ENCODE assay signal across 9 cellular contexts in the genomic region with DNA sequence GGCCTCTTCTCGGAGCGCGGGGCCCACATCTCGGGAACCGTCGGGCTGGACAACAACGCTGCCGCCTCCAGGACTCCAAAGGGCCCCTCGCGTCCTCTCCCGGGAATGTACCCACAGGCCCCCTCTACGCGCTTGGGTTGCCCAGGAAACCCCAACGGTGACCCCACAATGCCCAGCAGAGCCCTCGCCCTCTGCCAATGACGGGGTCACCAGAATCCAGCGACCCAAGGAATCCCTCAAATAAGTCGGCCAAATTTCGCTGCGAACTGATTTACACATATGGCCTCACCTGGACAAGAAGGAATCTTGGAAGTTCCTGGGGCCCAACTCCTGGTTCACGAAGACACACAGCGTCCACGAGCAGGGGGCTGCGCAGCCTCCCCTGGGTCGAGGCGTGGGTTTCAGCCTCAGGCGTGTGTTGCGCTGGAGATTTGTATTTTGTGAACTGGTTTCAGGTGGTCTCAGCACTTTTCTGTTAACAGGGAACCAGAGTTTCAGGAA.
A peak's percentile ranks its signal among the peaks of the same experiment; 100 is the strongest.
DNase-seq lines count a peak whose midpoint lies in the region; ATAC-seq and TF ChIP-seq lines count a peak whose summit lies in the region.
"Had no signal": no experiment of that assay in that cellular context is flagged by ENCODE, and none has a peak within 500 bp of the region (broad histone marks: within the 10 kb centered on the region; RNA-seq: fewer than 3 reads in every experiment).

No MANE protein-coding gene starts in this region.

- TF ChIP-seq CTCF in HFFc6 (IDR thresholded peaks at IDR 0.05) = no peak

- H3K9me3 Mint-ChIP-seq in HFFc6 = peaks cover 11% of the 10 kb centered on the region
- no peaks in the 10 kb centered on the region for H3K9me3 Mint-ChIP-seq in activated CD8-positive, alpha-beta T cell treated with anti-CD3 and anti-CD28 coated beads, Interleukin-2, amount 10 ng/mL, durations not matched to agents 7 days and 5 days (ENCODE audit: insufficient read depth)

- H3K36me3 ChIP-seq in skeletal muscle tissue (ENCODE audit: control insufficient read depth in 3 of 3, insufficient read depth in 3 of 3, low read length in 3 of 3) = no peaks in the 10 kb centered on the region

- peaks cover 5% of the 10 kb centered on the region for H3K9me3 ChIP-seq in iPS-18c (ENCODE audit: control insufficient read depth, insufficient read depth, low read length)
- H3K9me3 ChIP-seq in skeletal muscle tissue (ENCODE audit: control insufficient read depth in 3 of 3, low read length in 3 of 3) = no peaks in the 10 kb centered on the region

- H3K4me1 Mint-ChIP-seq in HFFc6 (ENCODE audit: low read depth) = peaks cover 11% of the 10 kb centered on the region; the same call in 1 of the 2 replicates
- peaks cover 32% of the 10 kb centered on the region for H3K4me1 Mint-ChIP-seq in activated CD8-positive, alpha-beta T cell treated with anti-CD3 and anti-CD28 coated beads, Interleukin-2, amount 10 ng/mL, durations not matched to agents 7 days and 5 days (ENCODE audit: low read depth)

- H3K27me3 ChIP-seq in skeletal muscle tissue (ENCODE audit: control insufficient read depth in 3 of 3, insufficient read depth in 3 of 3, low read length in 3 of 3) = no peaks in the 10 kb centered on the region

- H3K27ac Mint-ChIP-seq in HFFc6 = no peak overlapping the region
- no peak overlapping the region for H3K27ac Mint-ChIP-seq in activated CD8-positive, alpha-beta T cell treated with anti-CD3 and anti-CD28 coated beads, Interleukin-2, amount 10 ng/mL, durations not matched to agents 7 days and 5 days

- peak overlapping the region; percentile 66 for H3K4me3 Mint-ChIP-seq in HFFc6
- peak overlapping the region; percentile 69 for H3K4me3 Mint-ChIP-seq in activated CD8-positive, alpha-beta T cell treated with anti-CD3 and anti-CD28 coated beads, Interleukin-2, amount 10 ng/mL, durations not matched to agents 7 days and 5 days

- POLR2A ChIA-PET in activated CD8-positive, alpha-beta T cell treated with anti-CD3 and anti-CD28 coated beads, Interleukin-2, amount 10 ng/mL, durations not matched to agents 7 days and 5 days (lab: Charles Lee) = no interaction called here

- DNase-seq in HFFc6 (no peak), occipital lobe (lab: John Stamatoyannopoulos, UW) (no peak), NCI-H510A treated with DMSO at 0.1 percent for 48 hours (lab: John Stamatoyannopoulos, UW) (no peak), superior temporal gyrus (ENCODE audit: extremely low spot score) (no peak)
- DNase-seq in activated CD8-positive, alpha-beta T cell treated with anti-CD3 and anti-CD28 coated beads, Interleukin-2, amount 10 ng/mL, durations not matched to agents 7 days and 5 days = no peak
- DNase-seq: cortex of kidney had no signal

- peak overlapping the region in 2 of 3 donors; percentile 33 to 79 for H3K9ac ChIP-seq in skeletal muscle tissue (ENCODE audit: low read depth in 1 of 3, low read length in 3 of 3)

- no peak for ATAC-seq in activated CD8-positive, alpha-beta T cell treated with anti-CD3 and anti-CD28 coated beads, Interleukin-2, amount 10 ng/mL, durations not matched to agents 7 days and 5 days
- ATAC-seq in GM21737 (IDR thresholded peaks at IDR 0.05; ENCODE audit: unreplicated experiment) = no peak

- H3K36me3 Mint-ChIP-seq in HFFc6 (ENCODE audit: low read depth) = peaks cover 10% of the 10 kb centered on the region
- H3K36me3 Mint-ChIP-seq in activated CD8-positive, alpha-beta T cell treated with anti-CD3 and anti-CD28 coated beads, Interleukin-2, amount 10 ng/mL, durations not matched to agents 7 days and 5 days (ENCODE audit: low read depth) = peaks cover 3% of the 10 kb centered on the region

- CTCF ChIA-PET in activated CD8-positive, alpha-beta T cell treated with anti-CD3 and anti-CD28 coated beads, Interleukin-2, amount 10 ng/mL, durations not matched to agents 7 days and 5 days (lab: Charles Lee) = interaction anchor here (1.0 kb wide), 1 partner anchor 71 kb away, joined by 3 read pairs; no protein-coding TSS in a partner anchor

- no peak overlapping the region for H3K27ac ChIP-seq in skeletal muscle tissue (ENCODE audit: low read depth, low read length)

- peaks cover 2 to 6% (median 5%) of the 10 kb centered on the region in 3 donors for H3K4me1 ChIP-seq in skeletal muscle tissue (ENCODE audit: control insufficient read depth in 3 of 3, insufficient read depth in 3 of 3, low read length in 3 of 3)

- peak overlapping the region; percentile 52; the same call in 1 of the 2 replicates for H3K4me3 ChIP-seq in iPS-18c (ENCODE audit: insufficient read depth, low read depth, low read length)
- peak overlapping the region; percentile 23 to 79 (median 56) for H3K4me3 ChIP-seq in skeletal muscle tissue (ENCODE audit: low read length in 3 of 3)

- H3K27me3 Mint-ChIP-seq in HFFc6 (ENCODE audit: insufficient read depth) = peaks cover 2% of the 10 kb centered on the region
- peaks cover 4% of the 10 kb centered on the region for H3K27me3 Mint-ChIP-seq in activated CD8-positive, alpha-beta T cell treated with anti-CD3 and anti-CD28 coated beads, Interleukin-2, amount 10 ng/mL, durations not matched to agents 7 days and 5 days (ENCODE audit: low read depth)
